In the genomic region with DNA sequence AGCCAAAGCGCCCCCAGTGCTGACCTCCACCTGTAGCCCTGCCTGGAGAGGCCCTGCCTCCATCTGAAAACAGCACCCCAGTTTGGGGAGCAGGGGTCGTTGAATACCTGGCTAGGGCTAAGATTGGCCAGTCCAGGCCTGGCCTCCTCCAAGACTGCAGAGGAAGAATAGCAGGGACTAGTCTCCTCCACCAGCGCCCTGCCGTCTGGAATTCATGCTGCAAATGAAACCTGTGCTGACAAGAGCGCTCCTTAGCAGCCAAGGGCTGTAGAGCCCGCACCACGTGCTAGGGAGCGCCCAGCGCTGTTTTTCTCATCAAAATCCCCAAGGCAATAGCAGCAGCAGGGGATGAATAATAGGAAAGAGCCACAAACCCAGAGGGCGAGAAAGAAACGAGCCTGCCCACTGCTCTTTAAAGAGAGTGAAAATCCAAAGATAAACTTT, we compare ENCODE assay signal across 8 cellular contexts. TPM values are rescaled to one million over a fixed set of nuclear protein-coding genes. Genes with fewer than 3 reads are reported as not detected.
DNase-seq lines count a peak whose midpoint lies in the region; ATAC-seq, FAIRE-seq and TF ChIP-seq lines count a peak whose summit lies in the region.

No MANE protein-coding gene starts in this region.

- H3K27ac ChIP-seq in right lobe of liver (no peak overlapping the region), upper lobe of left lung (no peak overlapping the region)

- H3K9me3 ChIP-seq in right lobe of liver: no peaks in the 10 kb centered on the region
- no peaks in the 10 kb centered on the region for H3K9me3 ChIP-seq in upper lobe of left lung

- TF ChIP-seq POLR2A in right lobe of liver (IDR thresholded peaks at IDR 0.05): no peak
- TF ChIP-seq POLR2A in upper lobe of left lung (IDR thresholded peaks at IDR 0.05): no peak

- H3K27me3 ChIP-seq in right lobe of liver: peaks cover 0 to 43% of the 10 kb centered on the region in 2 donors
- H3K27me3 ChIP-seq in upper lobe of left lung: peaks cover 0 to 45% (median 33%) of the 10 kb centered on the region in 4 donors

- H3K4me1 ChIP-seq in right lobe of liver (peaks cover 0 to 49% (median 0%) of the 10 kb centered on the region in 4 donors), upper lobe of left lung (peaks cover 41 to 52% (median 45%) of the 10 kb centered on the region in 4 donors)

- WGBS in right lobe of liver (ENCODE audit: insufficient coverage, low coverage, low lambda C conversion rate, missing lambda C conversion rate): 48% methylated on average over 10 of the region's 11 CpGs
- 17 to 20% methylated on average over 8 to 10 of the region's 11 CpGs for WGBS in upper lobe of left lung, 2 donors

- intact Hi-C loops in right lobe of liver (cut with DNase I): no loop called here

- ATAC-seq in right lobe of liver (no peak), upper lobe of left lung (ENCODE audit: low FRiP score in 2 of 2) (peak; percentile 47 to 56), HG02938 (IDR thresholded peaks at IDR 0.05; ENCODE audit: unreplicated experiment) (no peak)

- H3K4me3 ChIP-seq in cardiac fibroblast (replicated peaks in 1 of 2; ENCODE audit: low read depth in 2 of 2, low read length in 2 of 2) (peak overlapping the region; percentile 51 to 68), right lobe of liver (peak overlapping the region; percentile 12 to 16 (median 13)), upper lobe of left lung (peak overlapping the region in 3 of 4 donors; percentile 29 to 51 (median 46))

- no peak for TF ChIP-seq CTCF in cardiac fibroblast (IDR thresholded peaks at IDR 0.05; ENCODE audit: low read depth, low read length)
- TF ChIP-seq CTCF in right lobe of liver (IDR thresholded peaks at IDR 0.05): no peak
- peak in 1 of 6 experiments; percentile 11 for TF ChIP-seq CTCF in upper lobe of left lung (IDR thresholded peaks at IDR 0.05)

- no peak for TF ChIP-seq EP300 in upper lobe of left lung (IDR thresholded peaks at IDR 0.05)

- DNase-seq in NCI-H2196 (lab: John Stamatoyannopoulos, UW; ENCODE audit: unreplicated experiment) (peak; percentile 38), NCI-H2196 treated with DMSO at 0.1 percent for 48 hours (lab: John Stamatoyannopoulos, UW; ENCODE audit: unreplicated experiment) (no peak), NCI-H2171 (lab: John Stamatoyannopoulos, UW) (peak; percentile 40), cardiac fibroblast (ENCODE audit: low read depth in 2 of 2) (peak; percentile 62 to 84), right lobe of liver (no peak), upper lobe of left lung (peak in 1 of 2 donors; percentile 53), frontal cortex (ENCODE audit: low spot score in 2 of 2) (no peak)

- H3K36me3 ChIP-seq in right lobe of liver (no peaks in the 10 kb centered on the region), upper lobe of left lung (no peaks in the 10 kb centered on the region)

- FAIRE-seq in frontal cortex (lab: Jason Lieb, UNC): no peak

RNA-seq across cellular contexts. Expression of a gene that starts 3.4 kb away (rescaled TPM):
- not detected for total RNA-seq in right lobe of liver
- under 1 TPM in 1 of 6 donors, not detected in 5; 0.34 TPM for total RNA-seq in upper lobe of left lung
- 0.82 TPM for total RNA-seq in frontal cortex

RNA-seq across cellular contexts. Expression of a gene that starts 37.5 kb away (rescaled TPM):
- 10 to 100 TPM; 13.8 to 55.6 (median 34.7) TPM for total RNA-seq in right lobe of liver
- 10 to 100 TPM; 32.8 to 90.6 (median 38.5) TPM for total RNA-seq in upper lobe of left lung
- total RNA-seq in frontal cortex: 59.1 TPM

Comparison
In these comparisons a context has a peak if more than half of its experiments do, and no peak if none do; other contexts are left out.
1. DNase-seq: peak in NCI-H2196 (single experiment), NCI-H2171 (single experiment) and cardiac fibroblast (2 of 2); none in NCI-H2196 treated with DMSO at 0.1 percent for 48 hours (single experiment), right lobe of liver (0 of 3) and frontal cortex (0 of 2).
2. ATAC-seq: peak in upper lobe of left lung (2 of 2); none in right lobe of liver (0 of 4) and HG02938 (single experiment).
3. Peak in every context shown above with its lines, with median percentiles within 50 percentile points of each other: H3K4me3 ChIP-seq.